ENCODE assay signal across 8 cellular contexts in the genomic region with DNA sequence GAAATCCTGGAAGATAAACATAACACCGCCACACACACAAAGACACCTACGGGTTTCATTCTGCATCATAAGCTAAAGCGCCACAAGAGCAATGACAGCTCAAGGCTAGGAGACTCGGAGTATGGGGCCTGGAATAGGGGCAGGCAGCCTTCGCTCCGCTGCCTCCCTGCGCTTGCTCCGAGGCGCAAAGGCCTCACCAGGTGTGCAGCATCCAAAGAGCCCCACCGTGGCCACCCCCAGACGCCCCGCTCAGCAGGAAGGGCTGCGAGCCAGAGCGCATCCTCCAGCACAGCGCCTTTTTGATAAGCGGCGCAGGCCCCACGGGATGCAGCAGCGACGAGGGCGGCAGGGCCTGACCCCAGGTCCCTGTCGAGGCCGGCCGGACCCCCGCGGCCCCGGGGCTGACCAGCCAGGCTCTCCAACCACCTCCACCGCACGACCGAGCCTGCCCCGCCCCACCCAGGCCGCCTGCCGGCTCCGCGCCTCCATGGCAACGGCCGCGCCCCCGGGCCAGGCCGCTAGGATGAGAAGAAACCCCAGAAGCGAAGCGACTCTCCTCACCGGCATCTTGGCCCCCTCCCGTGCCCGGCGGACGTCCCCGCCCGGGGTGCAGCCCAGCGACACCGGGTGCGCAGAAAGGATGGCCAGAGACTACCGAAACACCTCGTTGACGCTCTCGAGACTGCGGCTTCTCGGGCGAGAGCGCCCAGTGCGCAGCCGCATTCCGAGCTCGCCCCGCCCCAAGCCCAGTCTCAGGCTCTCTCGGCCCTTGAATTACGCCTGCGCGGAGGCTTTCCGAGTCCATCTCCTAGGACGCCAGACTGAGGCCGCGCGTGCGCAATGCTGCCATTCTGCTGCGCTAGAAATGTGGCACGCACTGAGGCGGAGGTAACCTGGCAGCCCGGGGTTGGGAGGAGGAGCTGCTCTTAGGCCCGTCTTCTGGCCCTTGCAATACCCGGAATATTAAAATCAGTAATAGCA. TPM values are rescaled to one million over a fixed set of nuclear protein-coding genes. Genes with fewer than 3 reads are reported as not detected.
DNase-seq lines count a peak whose midpoint lies in the region; ATAC-seq and TF ChIP-seq lines count a peak whose summit lies in the region.

A gene (minus strand): TSS at position 694 of the 981 bp plus-strand sequence. CDS start 127 bp downstream, at position 567.

- ATAC-seq in GM18498 (IDR thresholded peaks at IDR 0.05; ENCODE audit: unreplicated experiment) = peak; percentile 93
- peak; percentile 80 for ATAC-seq in HG02938 (IDR thresholded peaks at IDR 0.05; ENCODE audit: unreplicated experiment)
- peak; percentile 100 for ATAC-seq in right cardiac atrium

- H3K4me1 ChIP-seq in right cardiac atrium (ENCODE audit: control insufficient read depth, insufficient read depth, low read length) (no peaks in the 10 kb centered on the region), vagina (peaks cover 17% of the 10 kb centered on the region)

- 2% methylated on average over 81 of the region's 81 CpGs for WGBS in right cardiac atrium

- H3K36me3 ChIP-seq in vagina = no peaks in the 10 kb centered on the region

- H3K9me3 ChIP-seq in right cardiac atrium (ENCODE audit: control insufficient read depth, low read length) (no peaks in the 10 kb centered on the region), vagina (no peaks in the 10 kb centered on the region)

- TF ChIP-seq POLR2A in vagina (IDR thresholded peaks at IDR 0.05) = peak in 1 of 2 donors; percentile 40

- H3K27ac ChIP-seq in right cardiac atrium (ENCODE audit: low read length) (no peak within 1 kb of the TSS), vagina (peak within 1 kb of the TSS; percentile 62)

- TF ChIP-seq CTCF in vagina (IDR thresholded peaks at IDR 0.05) = no peak

- H3K27me3 ChIP-seq in right cardiac atrium (ENCODE audit: control insufficient read depth, insufficient read depth) (no peaks in the 10 kb centered on the region), vagina (no peaks in the 10 kb centered on the region)

- peak; percentile 91 to 93 for DNase-seq in NCI-H187 (lab: John Stamatoyannopoulos, UW)
- peak; percentile 95 to 99 (median 98) for DNase-seq in T-helper 2 cell
- DNase-seq in anterior cingulate cortex (lab: John Stamatoyannopoulos, UW) = peak; percentile 77 to 98 (median 95)
- DNase-seq in right cardiac atrium = peak; percentile 99
- peak; percentile 77 for DNase-seq in pulmonary artery endothelial cell (ENCODE audit: low read depth, low spot score)
- DNase-seq in vagina (ENCODE audit: extremely low spot score in 2 of 2) = peak in 1 of 2 donors; percentile 91

- H3K4me3 ChIP-seq in right cardiac atrium (ENCODE audit: low read length) (peak within 1 kb of the TSS; percentile 39), vagina (peak within 1 kb of the TSS; percentile 75 to 77)

- intact Hi-C loops in right cardiac atrium (cut with DNase I) (no loop called here), vagina (cut with DNase I) (no loop called here)

RNA-seq across cellular contexts. Expression of the gene that starts here (rescaled TPM):
- total RNA-seq in right cardiac atrium (1 to 10 TPM; 7.4 to 9.8 (median 9.2) TPM), pulmonary artery endothelial cell (8.2 and 12.3 TPM in 2 replicates), vagina (20.6 TPM)
- polyA plus RNA-seq in right cardiac atrium = 4.2 TPM
